ENCODE assay signal across 8 cellular contexts in the genomic region with DNA sequence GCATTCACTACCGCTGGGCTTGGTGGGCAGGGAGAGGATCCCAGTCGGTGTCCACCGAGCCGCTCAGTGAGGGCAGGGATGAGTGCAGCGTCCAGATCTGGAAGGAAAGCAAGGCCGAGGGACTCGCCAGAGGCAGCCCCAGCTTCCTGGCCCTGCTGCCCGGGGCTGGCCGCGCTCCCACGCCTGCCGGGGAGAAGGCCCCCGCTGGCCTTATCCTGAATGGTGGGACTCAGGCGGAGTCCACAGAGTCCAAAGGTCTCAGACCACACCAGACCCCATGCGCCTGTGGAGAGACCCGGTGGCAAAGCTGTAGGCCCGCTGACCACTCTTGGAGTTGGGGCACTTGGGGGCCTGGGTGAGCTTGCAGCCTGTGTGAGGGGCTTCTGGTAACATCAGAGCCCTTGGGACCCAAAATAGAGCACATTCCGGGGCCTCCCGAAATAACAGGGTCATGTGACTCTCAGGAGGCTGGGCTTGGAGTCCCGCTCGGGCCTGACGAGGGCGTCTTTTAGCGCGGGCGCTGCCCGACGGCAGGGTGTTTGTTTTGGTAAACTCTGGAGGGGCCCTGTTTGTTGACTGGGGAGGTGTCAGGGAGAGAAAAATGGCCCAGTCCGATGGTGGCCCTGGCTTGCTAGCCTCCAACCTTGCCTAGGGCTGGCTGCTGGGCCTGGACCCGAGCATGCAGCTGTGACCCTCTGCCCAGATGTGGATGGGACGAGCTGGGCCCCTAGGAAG. TPM values are rescaled to one million over a fixed set of nuclear protein-coding genes. Genes with fewer than 3 reads are reported as not detected.
DNase-seq lines count a peak whose midpoint lies in the region; ATAC-seq and TF ChIP-seq lines count a peak whose summit lies in the region.

No MANE protein-coding gene starts in this region.

- no peak for TF ChIP-seq POLR2A in suprapubic skin (IDR thresholded peaks at IDR 0.05)

- H3K27me3 ChIP-seq in left lung (no peaks in the 10 kb centered on the region), suprapubic skin (no peaks in the 10 kb centered on the region)

- no peak for ATAC-seq in central memory CD8-positive, alpha-beta T cell (replicated peaks; ENCODE audit: extremely low read depth, poor library complexity, severe bottlenecking)
- peak; percentile 21 for ATAC-seq in left lung
- ATAC-seq in HG03139 (IDR thresholded peaks at IDR 0.05; ENCODE audit: unreplicated experiment): no peak
- no peak for ATAC-seq in HG03159 (IDR thresholded peaks at IDR 0.05; ENCODE audit: unreplicated experiment)
- ATAC-seq in HG03354 (IDR thresholded peaks at IDR 0.05; ENCODE audit: poor library complexity, severe bottlenecking, unreplicated experiment): no peak

- peak overlapping the region; percentile 77 to 84 for H3K27ac ChIP-seq in left lung
- H3K27ac ChIP-seq in suprapubic skin: peak overlapping the region; percentile 76

- no peak overlapping the region for H3K4me3 Mint-ChIP-seq in central memory CD8-positive, alpha-beta T cell

- H3K4me3 ChIP-seq in left lung (peak overlapping the region; percentile 56 to 78), suprapubic skin (peak overlapping the region; percentile 88)

- WGBS in suprapubic skin: 20% methylated on average over 19 of the region's 31 CpGs

- no peaks in the 10 kb centered on the region for H3K9me3 Mint-ChIP-seq in central memory CD8-positive, alpha-beta T cell

- H3K36me3 Mint-ChIP-seq in central memory CD8-positive, alpha-beta T cell (ENCODE audit: insufficient read depth): peaks cover 6% of the 10 kb centered on the region

- peaks cover 23% of the 10 kb centered on the region for H3K4me1 Mint-ChIP-seq in central memory CD8-positive, alpha-beta T cell

- peak; percentile 36 for DNase-seq in HPDE6-E6E7 (ENCODE audit: extremely low spot score)
- DNase-seq in central memory CD8-positive, alpha-beta T cell (ENCODE audit: low spot score in 2 of 2): no peak
- peak; percentile 61 to 76 for DNase-seq in left lung
- no peak for DNase-seq in suprapubic skin (ENCODE audit: low spot score in 2 of 2)
- no peak for DNase-seq in NCI-H2171 treated with DMSO at 0.1 percent for 48 hours (lab: John Stamatoyannopoulos, UW)

- peak overlapping the region; percentile 29 for H3K27ac Mint-ChIP-seq in central memory CD8-positive, alpha-beta T cell (ENCODE audit: low read depth)

- H3K4me1 ChIP-seq in left lung (peaks cover 52 to 81% of the 10 kb centered on the region in 2 donors), suprapubic skin (peaks cover 83% of the 10 kb centered on the region)

- no peak for TF ChIP-seq CTCF in left lung (IDR thresholded peaks at IDR 0.05)
- no peak for TF ChIP-seq CTCF in suprapubic skin (IDR thresholded peaks at IDR 0.05)

- no peak for TF ChIP-seq EP300 in suprapubic skin (IDR thresholded peaks at IDR 0.05)

- H3K9me3 ChIP-seq in left lung: no peaks in the 10 kb centered on the region
- no peaks in the 10 kb centered on the region for H3K9me3 ChIP-seq in suprapubic skin

- no peaks in the 10 kb centered on the region for H3K27me3 Mint-ChIP-seq in central memory CD8-positive, alpha-beta T cell

- intact Hi-C loops in left lung (cut with DNase I): no loop called here

- H3K36me3 ChIP-seq in left lung: no peaks in the 10 kb centered on the region
- H3K36me3 ChIP-seq in suprapubic skin: no peaks in the 10 kb centered on the region

RNA-seq across cellular contexts. Expression of gene RXRA, which starts 2.8 kb away (rescaled TPM):
- 10 to 100 TPM; 56.7 to 79.5 TPM for total RNA-seq in left lung
- 100 to 1,000 TPM; 165 to 240 (median 185) TPM for total RNA-seq in suprapubic skin

Comparison
In these comparisons a context has a peak if more than half of its experiments do, and no peak if none do; other contexts are left out.
1. DNase-seq: peak in HPDE6-E6E7 (single experiment) and left lung (2 of 2); none in central memory CD8-positive, alpha-beta T cell (0 of 2), suprapubic skin (0 of 2) and NCI-H2171 treated with DMSO at 0.1 percent for 48 hours (single experiment).